Comparison of ENCODE assay signal across 8 cellular contexts in the genomic region with DNA sequence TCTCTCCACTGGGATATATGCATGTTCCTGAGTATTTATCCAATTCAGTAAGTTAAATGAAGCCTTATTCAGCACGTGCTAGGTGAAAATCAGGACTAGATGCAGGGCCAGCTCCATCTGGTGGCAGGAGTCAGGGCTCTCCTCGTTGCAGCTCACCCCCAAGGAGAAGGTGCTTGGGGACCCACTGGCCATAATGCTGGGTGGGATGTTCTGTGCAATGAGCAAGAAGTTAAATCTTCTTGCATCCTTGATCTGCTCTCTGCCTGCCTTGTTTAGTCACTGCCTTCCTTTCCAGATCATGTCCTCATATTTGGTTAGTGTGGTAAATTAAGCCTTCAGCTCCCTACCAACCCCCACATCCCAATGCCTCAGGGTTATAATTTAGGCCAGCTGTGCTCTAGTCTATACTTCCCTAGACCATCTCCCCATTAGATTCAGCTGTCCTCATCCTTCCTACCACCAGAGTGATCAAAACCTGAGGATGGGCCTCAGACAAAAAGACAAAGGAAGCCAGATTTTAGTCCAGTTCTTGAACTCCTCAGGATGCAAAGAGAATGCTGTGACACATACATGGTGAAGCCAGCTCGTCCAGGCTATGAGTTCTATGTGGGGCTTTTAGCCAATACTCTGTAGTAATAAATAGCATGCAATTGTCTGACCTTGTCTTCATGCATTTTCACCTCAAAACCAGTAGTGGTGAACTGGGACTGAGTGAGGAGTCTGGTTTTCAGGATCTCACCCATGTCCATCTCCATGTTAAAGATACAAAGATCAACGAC. TPM values are rescaled to one million over a fixed set of nuclear protein-coding genes. Genes with fewer than 3 reads are reported as not detected.
DNase-seq lines count a peak whose midpoint lies in the region; ATAC-seq, FAIRE-seq and TF ChIP-seq lines count a peak whose summit lies in the region.

No MANE protein-coding gene starts in this region.

- CTCF ChIA-PET in Panc1 (lab: Charles Lee), result no interaction called here

- no peak overlapping the region for H3K9ac ChIP-seq in GM23248

- H3K9me3 ChIP-seq in GM23248 (ENCODE audit: low read depth) (no peaks in the 10 kb centered on the region), Panc1 (ENCODE audit: control insufficient read depth, insufficient read depth, low read depth, low read length) (no peaks in the 10 kb centered on the region)

- H3K36me3 Mint-ChIP-seq in natural killer cell treated with Interleukin-12 subunit alpha and Interleukin-12 subunit beta and Interleukin-15 and Interleukin-18, amount 100 ng/mL, for 72 hours, result no peaks in the 10 kb centered on the region

- H3K27me3 ChIP-seq in GM23248 (replicated peaks; ENCODE audit: insufficient read depth) (no peaks in the 10 kb centered on the region; the same call in 1 of the 2 replicates), Panc1 (ENCODE audit: control insufficient read depth, insufficient read depth, low read length) (peaks cover under 1% of the 10 kb centered on the region)

- H3K4me3 Mint-ChIP-seq in natural killer cell treated with Interleukin-12 subunit alpha and Interleukin-12 subunit beta and Interleukin-15 and Interleukin-18, amount 100 ng/mL, for 72 hours, result no peak overlapping the region

- H3K79me2 ChIP-seq in GM23248 (ENCODE audit: insufficient read depth), result no peaks in the 10 kb centered on the region

- peaks cover 12% of the 10 kb centered on the region for H3K4me1 ChIP-seq in GM23248 (ENCODE audit: insufficient read depth)
- no peaks in the 10 kb centered on the region for H3K4me1 ChIP-seq in Panc1 (ENCODE audit: control insufficient read depth, insufficient read depth, low read length)

- no TSS peak for BruUV-seq in Panc1 (replicated peaks; lab: Mats Ljungman, UMichigan)

- no peaks in the 10 kb centered on the region for H3K27me3 Mint-ChIP-seq in natural killer cell treated with Interleukin-12 subunit alpha and Interleukin-12 subunit beta and Interleukin-15 and Interleukin-18, amount 100 ng/mL, for 72 hours

- no peak overlapping the region for H3K27ac Mint-ChIP-seq in natural killer cell treated with Interleukin-12 subunit alpha and Interleukin-12 subunit beta and Interleukin-15 and Interleukin-18, amount 100 ng/mL, for 72 hours

- H3K4me3 ChIP-seq in GM23248 (no peak overlapping the region), Panc1 (ENCODE audit: low read depth in 2 of 2, low read length in 2 of 2) (no peak overlapping the region)

- no peaks in the 10 kb centered on the region for H4K20me1 ChIP-seq in GM23248 (ENCODE audit: insufficient read depth)

- H3K27ac ChIP-seq in 22Rv1 (no peak overlapping the region), GM23248 (peak overlapping the region; percentile 2; the same call in 1 of the 2 replicates), Panc1 (ENCODE audit: low read length) (no peak overlapping the region)

- POLR2A ChIA-PET in Panc1 (lab: Charles Lee), result no interaction called here

- TF ChIP-seq CTCF in 22Rv1 (IDR thresholded peaks at IDR 0.05) (peak; percentile 84), Panc1 (IDR thresholded peaks at IDR 0.05) (peak; percentile 68)

- 35 to 38% methylated on average over 4 of the region's 4 CpGs for WGBS in GM23248 (ENCODE audit: low coverage in 1 of 2, low lambda C conversion rate in 2 of 2, missing lambda C conversion rate in 2 of 2), 2 experiments

- no peak overlapping the region for H2AFZ ChIP-seq in GM23248

- peaks cover 9% of the 10 kb centered on the region for H3F3A ChIP-seq in GM23248 (ENCODE audit: insufficient read depth)

- in situ Hi-C loops in GM23248 (cut with MboI) (no loop called here), Panc1 (cut with HindIII; ENCODE audit: low pct_unique_long_range_greater_than_20kb, low sequenced_read_pairs) (no loop called here)

- no peaks in the 10 kb centered on the region for H3K4me1 Mint-ChIP-seq in natural killer cell treated with Interleukin-12 subunit alpha and Interleukin-12 subunit beta and Interleukin-15 and Interleukin-18, amount 100 ng/mL, for 72 hours (ENCODE audit: low read depth in 2 of 2)

- H3K9me3 Mint-ChIP-seq in natural killer cell treated with Interleukin-12 subunit alpha and Interleukin-12 subunit beta and Interleukin-15 and Interleukin-18, amount 100 ng/mL, for 72 hours, result peaks cover 6% of the 10 kb centered on the region

- H3K9me2 ChIP-seq in GM23248 (ENCODE audit: insufficient read depth), result no peaks in the 10 kb centered on the region

- no peak overlapping the region for H3K4me2 ChIP-seq in GM23248 (ENCODE audit: unreplicated experiment)

- H3K36me3 ChIP-seq in GM23248 (ENCODE audit: low read depth), result no peaks in the 10 kb centered on the region
- no peaks in the 10 kb centered on the region for H3K36me3 ChIP-seq in Panc1 (ENCODE audit: control insufficient read depth, insufficient read depth, low read length)

- DNase-seq in GM23248 (peak; percentile 75), Panc1 (ENCODE audit: low read depth, low spot score) (no peak), glomerular visceral epithelial cell (ENCODE audit: extremely low spot score) (peak; percentile 7), HTR-8/SVneo (ENCODE audit: insufficient read length, low spot score) (no peak)
- no peak for DNase-seq in natural killer cell treated with Interleukin-12 subunit alpha and Interleukin-12 subunit beta and Interleukin-15 and Interleukin-18, amount 100 ng/mL, for 72 hours (ENCODE audit: low spot score)

- intact Hi-C loops in Panc1 (cut with micrococcal nuclease; ENCODE audit: unreplicated experiment), result no loop called here

- ATAC-seq in Panc1, result 0 out of 2 replicates have a peak, but pooled peaks have one; percentile 48
- ATAC-seq in HG03025 (IDR thresholded peaks at IDR 0.05; ENCODE audit: low FRiP score, unreplicated experiment), result no peak
- no peak for ATAC-seq in natural killer cell treated with Interleukin-12 subunit alpha and Interleukin-12 subunit beta and Interleukin-15 and Interleukin-18, amount 100 ng/mL, for 72 hours
- no peak for ATAC-seq in GM19397 (IDR thresholded peaks at IDR 0.05; ENCODE audit: unreplicated experiment)

- FAIRE-seq in HTR-8/SVneo (lab: Jason Lieb, UNC), result no peak

RNA-seq across cellular contexts. Expression of gene SEC16B, which starts 55.9 kb away (rescaled TPM):
- total RNA-seq in GM23248 (2014; rRNA removed; shearing (Covaris generic)), result 1.5 and 1.9 TPM in 2 replicates
- polyA plus RNA-seq in GM23248 (2016; fragmentation: Nextera tagmentation; extraction: Ambion mirVana), result 1.8 and 2.2 TPM in 2 replicates
- total RNA-seq in Panc1 (2021; ENCODE audit: unreplicated experiment), result 0.39 TPM
- polyA plus RNA-seq in Panc1 (2012; ENCODE audit: insufficient read length), result 3.7 TPM
- not detected for total RNA-seq in natural killer cell treated with Interleukin-12 subunit alpha and Interleukin-12 subunit beta and Interleukin-15 and Interleukin-18, amount 100 ng/mL, for 72 hours

Comparison
In these comparisons a context has a peak if more than half of its experiments do, and no peak if none do; other contexts are left out.
1. DNase-seq: peak in GM23248 (single experiment) and glomerular visceral epithelial cell (single experiment); none in Panc1 (single experiment), HTR-8/SVneo (single experiment) and natural killer cell treated with Interleukin-12 subunit alpha and Interleukin-12 subunit beta and Interleukin-15 and Interleukin-18, amount 100 ng/mL, for 72 hours (single experiment).